ENCODE assay signal across 17 cellular contexts in genomic region chr3:33490641-33491241, GRCh38. TPM values are rescaled to one million over a fixed set of nuclear protein-coding genes. Genes with fewer than 3 reads are reported as not detected.
DNase-seq lines count a peak whose midpoint lies in the region; ATAC-seq and TF ChIP-seq lines count a peak whose summit lies in the region.
"Had no signal": no experiment of that assay in that cellular context is flagged by ENCODE, and none has a peak within 500 bp of the region (broad histone marks: within the 10 kb centered on the region; RNA-seq: fewer than 3 reads in every experiment).

No MANE protein-coding gene starts in this region.

- TF ChIP-seq CTCF in adrenal gland (IDR thresholded peaks at IDR 0.05), result no peak

- peak; percentile 17 for DNase-seq in NCI-H1105 treated with DMSO at 0.1 percent for 48 hours (lab: John Stamatoyannopoulos, UW)
- no peak for DNase-seq in NCI-H1105 (lab: John Stamatoyannopoulos, UW)
- DNase-seq in OCI-M1 (lab: John Stamatoyannopoulos, UW), result peak; percentile 74
- no peak for DNase-seq in memory B cell (ENCODE audit: low spot score in 2 of 2)
- DNase-seq in adrenal gland, result no peak
- no peak for DNase-seq in stimulated activated CD4-positive, alpha-beta T cell treated with anti-CD3 and anti-CD28 coated beads, Interleukin-4, amount 100 ng/mL, for 1 hour
- DNase-seq: CD4-positive, alpha-beta T cell; GOT3; IMR-90; naive thymus-derived CD4-positive, alpha-beta T cell; NCI-H1048; NCI-H82 had no signal

- no peak overlapping the region for H3K27ac ChIP-seq in adrenal gland
- H3K27ac ChIP-seq: suprapubic skin had no signal

- H3K4me3 ChIP-seq in adrenal gland, result no peak overlapping the region
- H3K4me3 ChIP-seq: suprapubic skin had no signal

- peak overlapping the region; percentile 39 for H3K27ac Mint-ChIP-seq in memory B cell
- H3K27ac Mint-ChIP-seq: activated naive CD8-positive, alpha-beta T cell; CD4-positive, alpha-beta T cell; naive thymus-derived CD4-positive, alpha-beta T cell; T-helper 1 cell treated with Interleukin-12 subunit alpha and Interleukin-12 subunit beta and Interleukin-4 antibody, amounts not matched to agents 30 μg/mL and 1 μg/mL, for 36 hours had no signal

- H3K27me3 ChIP-seq in adrenal gland, result no peaks in the 10 kb centered on the region
- H3K27me3 ChIP-seq: suprapubic skin had no signal

- intact Hi-C loops in adrenal gland (cut with DNase I), result no loop called here

- H3K4me1 ChIP-seq in adrenal gland (replicated peaks in 1 of 2), result no peaks in the 10 kb centered on the region
- H3K4me1 ChIP-seq: suprapubic skin had no signal

- peak overlapping the region; percentile 3 for H3K4me3 Mint-ChIP-seq in memory B cell
- H3K4me3 Mint-ChIP-seq: activated naive CD8-positive, alpha-beta T cell; CD4-positive, alpha-beta T cell; naive thymus-derived CD4-positive, alpha-beta T cell; T-helper 1 cell treated with Interleukin-12 subunit alpha and Interleukin-12 subunit beta and Interleukin-4 antibody, amounts not matched to agents 30 μg/mL and 1 μg/mL, for 36 hours had no signal

- peaks cover 8% of the 10 kb centered on the region for H3K36me3 Mint-ChIP-seq in memory B cell

- H3K36me3 ChIP-seq in adrenal gland (replicated peaks in 1 of 2), result no peaks in the 10 kb centered on the region
- H3K36me3 ChIP-seq: suprapubic skin had no signal

- no peaks in the 10 kb centered on the region for H3K27me3 Mint-ChIP-seq in memory B cell
- H3K27me3 Mint-ChIP-seq: activated naive CD8-positive, alpha-beta T cell; CD4-positive, alpha-beta T cell; naive thymus-derived CD4-positive, alpha-beta T cell had no signal

- no peaks in the 10 kb centered on the region for H3K9me3 ChIP-seq in adrenal gland (replicated peaks in 1 of 3)
- H3K9me3 ChIP-seq: suprapubic skin had no signal

- ATAC-seq in GM21723 (IDR thresholded peaks at IDR 0.05; ENCODE audit: unreplicated experiment) (peak; percentile 48), memory B cell (ENCODE audit: low read depth) (no peak), HG02588 (IDR thresholded peaks at IDR 0.05; ENCODE audit: unreplicated experiment) (no peak)
- ATAC-seq: naive thymus-derived CD4-positive, alpha-beta T cell had no signal

- peaks cover 9% of the 10 kb centered on the region for H3K4me1 Mint-ChIP-seq in memory B cell

- H3K9me3 Mint-ChIP-seq in memory B cell, result peaks cover 3% of the 10 kb centered on the region
- H3K9me3 Mint-ChIP-seq: CD4-positive, alpha-beta T cell; T-helper 1 cell treated with Interleukin-12 subunit alpha and Interleukin-12 subunit beta and Interleukin-4 antibody, amounts not matched to agents 30 μg/mL and 1 μg/mL, for 36 hours had no signal

- TF ChIP-seq POLR2A in adrenal gland (IDR thresholded peaks at IDR 0.05), result no peak

RNA-seq across cellular contexts. Expression of gene UBP1, which starts 50.5 kb away (rescaled TPM):
- 10 to 100 TPM; 35.0 to 74.5 (median 50.5) TPM for total RNA-seq in adrenal gland
- polyA plus RNA-seq in adrenal gland, result 10 to 100 TPM; 23.7 to 57.4 (median 29.0) TPM

Comparison
In these comparisons a context has a peak if more than half of its experiments do, and no peak if none do; other contexts are left out.
1. DNase-seq: peak in NCI-H1105 treated with DMSO at 0.1 percent for 48 hours (single experiment) and OCI-M1 (single experiment); none in NCI-H1105 (single experiment), memory B cell (0 of 2), adrenal gland (0 of 7) and stimulated activated CD4-positive, alpha-beta T cell treated with anti-CD3 and anti-CD28 coated beads, Interleukin-4, amount 100 ng/mL, for 1 hour (single experiment).